In the genomic region with DNA sequence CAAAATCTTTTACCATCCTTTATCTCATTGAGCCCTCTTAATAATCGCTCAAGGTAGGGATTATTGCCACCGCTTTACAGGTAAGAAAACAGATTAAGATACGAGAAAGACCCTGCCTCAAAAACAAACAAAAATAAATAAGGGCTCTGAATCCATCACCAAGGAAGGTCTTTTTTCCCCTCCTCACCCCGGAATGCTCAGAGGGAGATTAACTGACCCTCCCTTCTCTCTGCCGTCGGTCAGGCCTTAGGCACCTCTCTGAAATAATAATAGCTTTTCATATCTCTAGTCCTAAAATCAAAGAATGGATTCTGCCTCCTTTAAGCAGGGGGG, we compare ENCODE assay signal across 8 cellular contexts. TPM values are rescaled to one million over a fixed set of nuclear protein-coding genes. Genes with fewer than 3 reads are reported as not detected.
DNase-seq lines count a peak whose midpoint lies in the region; ATAC-seq, FAIRE-seq and TF ChIP-seq lines count a peak whose summit lies in the region.

No MANE protein-coding gene starts in this region.

- TF ChIP-seq POLR2A in H54 (IDR thresholded peaks at IDR 0.05; ENCODE audit: low read depth, low read length) = no peak

- H3K27ac ChIP-seq in left ventricle myocardium inferior (replicated peaks) (peak overlapping the region; percentile 86), mammary epithelial cell (ENCODE audit: insufficient read depth, low read depth, low read length) (peak overlapping the region; percentile 62), aorta (ENCODE audit: low read depth in 1 of 2, low read length in 2 of 2) (peak overlapping the region in 1 of 2 donors; percentile 14)

- dilution Hi-C loops in mammary epithelial cell (cut with HindIII; ENCODE audit: low sequenced_read_pairs) = no loop called here

- CTCF ChIA-PET in mammary epithelial cell (lab: Charles Lee; ENCODE audit: low non-redundant PET) = no interaction called here

- FAIRE-seq in H54 (lab: Jason Lieb, UNC) = no peak

- H3K4me1 ChIP-seq in left ventricle myocardium inferior (peaks cover 48% of the 10 kb centered on the region), mammary epithelial cell (ENCODE audit: insufficient read depth, low read length) (peaks cover 9% of the 10 kb centered on the region), mucosa of descending colon (ENCODE audit: low read depth) (peaks cover 22% of the 10 kb centered on the region), aorta (ENCODE audit: control insufficient read depth in 1 of 2, insufficient read depth in 2 of 2, low read length in 2 of 2) (no peaks in the 10 kb centered on the region)

- in situ Hi-C loops in mammary epithelial cell (cut with MboI; ENCODE audit: low sequenced_read_pairs in 2 of 2) = no loop called here

- peaks cover 20% of the 10 kb centered on the region for H3K79me2 ChIP-seq in mammary epithelial cell (ENCODE audit: insufficient read depth, low read length)

- BruUV-seq in mammary epithelial cell (replicated peaks; lab: Mats Ljungman, UMichigan) = TSS peak; percentile 78

- no peaks in the 10 kb centered on the region for H4K20me1 ChIP-seq in mammary epithelial cell (ENCODE audit: insufficient read depth, low read length)

- DNase-seq in left ventricle myocardium inferior (no peak), cardiac septum (ENCODE audit: low spot score) (no peak), mammary epithelial cell (no peak), mucosa of descending colon (no peak), aorta (no peak), GDM1 (lab: John Stamatoyannopoulos, UW) (no peak), H54 (ENCODE audit: insufficient read length, low spot score) (no peak), HuH-7 (ENCODE audit: low spot score) (no peak)

- WGBS in mammary epithelial cell (ENCODE audit: low coverage, missing lambda C conversion rate) = 0% methylated on average over 6 of the region's 6 CpGs
- 1 to 4% methylated on average over 6 of the region's 6 CpGs for WGBS in aorta, 2 donors

- H3K36me3 ChIP-seq in left ventricle myocardium inferior (peaks cover 17% of the 10 kb centered on the region), mammary epithelial cell (ENCODE audit: insufficient read depth, low read length) (no peaks in the 10 kb centered on the region), mucosa of descending colon (ENCODE audit: low read depth) (peaks cover 13% of the 10 kb centered on the region), aorta (ENCODE audit: control insufficient read depth in 1 of 2, insufficient read depth in 2 of 2, low read length in 1 of 2) (peaks cover 0 to 4% of the 10 kb centered on the region in 2 donors)

- peak overlapping the region; percentile 84 for H3K4me2 ChIP-seq in mammary epithelial cell (ENCODE audit: insufficient read depth, low read depth, low read length)

- no peaks in the 10 kb centered on the region for H3K27me3 ChIP-seq in left ventricle myocardium inferior (ENCODE audit: low read depth)
- no peaks in the 10 kb centered on the region for H3K27me3 ChIP-seq in mammary epithelial cell (ENCODE audit: insufficient read depth, low read length)
- H3K27me3 ChIP-seq in aorta (ENCODE audit: control insufficient read depth in 1 of 2, insufficient read depth in 2 of 2, low read length in 1 of 2) = no peaks in the 10 kb centered on the region

- intact Hi-C loops in left ventricle myocardium inferior (cut with micrococcal nuclease) = no loop called here
- intact Hi-C loops in cardiac septum (cut with DNase I) = no loop called here
- intact Hi-C loops in mammary epithelial cell (cut with micrococcal nuclease) = loop anchor here (1.0 to 2.0 kb wide), 4 partner anchors 70 to 97 kb away; a partner anchor contains a TSS
- intact Hi-C loops in mucosa of descending colon (cut with DNase I, micrococcal nuclease) = no loop called here
- intact Hi-C loops in aorta (cut with DNase I) = no loop called here

- no peaks in the 10 kb centered on the region for H3K9me3 ChIP-seq in left ventricle myocardium inferior (replicated peaks)
- H3K9me3 ChIP-seq in mammary epithelial cell (replicated peaks; ENCODE audit: insufficient read depth, low read length) = no peaks in the 10 kb centered on the region
- no peaks in the 10 kb centered on the region for H3K9me3 ChIP-seq in mucosa of descending colon
- no peaks in the 10 kb centered on the region for H3K9me3 ChIP-seq in aorta (ENCODE audit: control insufficient read depth, low read length)

- H3K9ac ChIP-seq in mammary epithelial cell (ENCODE audit: insufficient read depth, low read length) = peak overlapping the region; percentile 66

- ATAC-seq in mucosa of descending colon (no peak), aorta (ENCODE audit: low FRiP score) (no peak)

- no peak for TF ChIP-seq CTCF in left ventricle myocardium inferior (IDR thresholded peaks at IDR 0.05; ENCODE audit: borderline replicate concordance)
- no peak for TF ChIP-seq CTCF in mammary epithelial cell (conservative IDR thresholded peaks at IDR 0.05 in 1 of 2, IDR thresholded peaks at IDR 0.05 in 1 of 2; ENCODE audit: extremely low read depth in 1 of 2, insufficient read depth in 1 of 2, low read depth in 1 of 2, low read length in 2 of 2)
- TF ChIP-seq CTCF in mucosa of descending colon (IDR thresholded peaks at IDR 0.05) = no peak

- H2AFZ ChIP-seq in mammary epithelial cell (ENCODE audit: low read depth, low read length) = peak overlapping the region; percentile 79

- H3K4me3 ChIP-seq in left ventricle myocardium inferior (peak overlapping the region; percentile 75), mammary epithelial cell (replicated peaks in 1 of 3; ENCODE audit: insufficient read depth in 1 of 3, low read depth in 2 of 3, low read length in 3 of 3) (peak overlapping the region; percentile 19 to 47 (median 39)), mucosa of descending colon (peak overlapping the region; percentile 74), aorta (ENCODE audit: low read length in 2 of 2) (peak overlapping the region; percentile 38 to 48)

RNA-seq across cellular contexts. Expression of a gene that starts 0.6 kb away (rescaled TPM):
- total RNA-seq in left ventricle myocardium inferior = 13.1 TPM
- 14.6 TPM for total RNA-seq in cardiac septum
- 10 to 100 TPM; 20.7 to 21.0 TPM for total RNA-seq in mammary epithelial cell
- polyA plus RNA-seq in mammary epithelial cell = 7.0 TPM
- polyA minus RNA-seq in mammary epithelial cell = 9.8 TPM
- total RNA-seq in mucosa of descending colon = 10 to 100 TPM; 35.4 to 39.8 (median 36.6) TPM
- 10 to 100 TPM; 19.6 to 20.6 TPM for total RNA-seq in aorta
- 10 to 100 TPM in 1 of 2 donors, 1 to 10 TPM in 1; 7.0 to 34.9 TPM for polyA plus RNA-seq in aorta

RNA-seq across cellular contexts. Expression of a gene that starts 6.9 kb away (rescaled TPM):
- total RNA-seq in left ventricle myocardium inferior (22.5 TPM), cardiac septum (24.9 TPM), mammary epithelial cell (10 to 100 TPM; 13.8 to 32.7 TPM), mucosa of descending colon (10 to 100 TPM; 23.0 to 39.7 (median 23.2) TPM), aorta (10 to 100 TPM; 32.7 to 36.8 TPM)
- polyA plus RNA-seq in mammary epithelial cell (11.4 TPM), aorta (10 to 100 TPM in 1 of 2 donors, 1 to 10 TPM in 1; 9.5 to 28.6 TPM)
- polyA minus RNA-seq in mammary epithelial cell = 14.2 TPM

RNA-seq across cellular contexts. Expression of a gene that starts 18.1 kb away (rescaled TPM):
- total RNA-seq in left ventricle myocardium inferior (not detected), cardiac septum (not detected), mammary epithelial cell (not detected), mucosa of descending colon (not detected), aorta (not detected)
- polyA plus RNA-seq in mammary epithelial cell (not detected), aorta (under 1 TPM in 1 of 2 donors, not detected in 1; 0.43 TPM)
- polyA minus RNA-seq in mammary epithelial cell = not detected

RNA-seq across cellular contexts. Expression of a gene that starts 39.2 kb away (rescaled TPM):
- 40.3 TPM for total RNA-seq in left ventricle myocardium inferior
- 50.9 TPM for total RNA-seq in cardiac septum
- total RNA-seq in mammary epithelial cell = 100 to 1,000 TPM in 1 of 2 donors, 10 to 100 TPM in 1; 71.2 to 172 TPM
- polyA plus RNA-seq in mammary epithelial cell = 219 TPM
- polyA minus RNA-seq in mammary epithelial cell = 255 TPM
- 10 to 100 TPM; 58.3 to 85.9 (median 81.5) TPM for total RNA-seq in mucosa of descending colon
- total RNA-seq in aorta = 100 to 1,000 TPM in 1 of 2 donors, 10 to 100 TPM in 1; 61.8 to 122 TPM
- polyA plus RNA-seq in aorta = 10 to 100 TPM; 14.4 to 28.8 TPM

RNA-seq across cellular contexts. Expression of a gene that starts 54.3 kb away (rescaled TPM):
- total RNA-seq in left ventricle myocardium inferior (not detected), cardiac septum (not detected), mammary epithelial cell (not detected), mucosa of descending colon (not detected), aorta (not detected)
- polyA plus RNA-seq in mammary epithelial cell (not detected), aorta (not detected)
- not detected for polyA minus RNA-seq in mammary epithelial cell
